10 cellular contexts compared by ENCODE assay signal in the genomic region with DNA sequence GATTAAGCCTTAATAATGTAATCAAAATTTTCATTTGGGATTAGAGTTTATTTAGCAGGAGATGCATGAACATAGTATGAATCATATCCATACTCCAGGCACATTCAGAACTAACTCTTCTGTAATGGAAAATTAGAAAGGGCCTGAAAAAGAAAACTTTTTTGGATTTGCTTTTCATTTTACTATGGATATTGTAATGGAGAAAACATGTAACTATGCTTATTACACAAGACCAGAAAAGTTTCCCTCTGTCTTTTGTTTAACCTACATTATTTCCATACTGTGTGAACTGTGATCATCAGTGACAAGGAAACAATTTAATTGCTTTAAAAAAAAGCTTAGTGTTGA. TPM values are rescaled to one million over a fixed set of nuclear protein-coding genes. Genes with fewer than 3 reads are reported as not detected.
DNase-seq lines count a peak whose midpoint lies in the region; ATAC-seq and TF ChIP-seq lines count a peak whose summit lies in the region.
"Had no signal": no experiment of that assay in that cellular context is flagged by ENCODE, and none has a peak within 500 bp of the region (broad histone marks: within the 10 kb centered on the region; RNA-seq: fewer than 3 reads in every experiment).

No MANE protein-coding gene starts in this region.

- H4K5ac ChIP-seq in mesendoderm (ENCODE audit: low read length): no peak overlapping the region

- peaks cover 19% of the 10 kb centered on the region; the same call in 1 of the 2 replicates for H3F3A ChIP-seq in PC-9 (ENCODE audit: insufficient read depth, low read depth)

- POLR2A ChIA-PET in Caco-2 (lab: Charles Lee) (interaction anchor here (1.0 kb wide), 1 partner anchor 21 kb away, joined by 3 read pairs; no protein-coding TSS in a partner anchor), PC-9 (lab: Charles Lee; ENCODE audit: unreplicated experiment) (interaction anchor here (0.6 kb wide), 2 partner anchors 14 to 211 kb away, joined by 3 to 4 read pairs; no protein-coding TSS in a partner anchor)

- peaks cover 9% of the 10 kb centered on the region for H3K79me1 ChIP-seq in mesendoderm (ENCODE audit: low read length)

- H3K4me2 ChIP-seq in PC-9: peak overlapping the region; percentile 43; the same call in 1 of the 2 replicates
- no peak overlapping the region for H3K4me2 ChIP-seq in mesendoderm (ENCODE audit: low read length)

- no peak overlapping the region for H3K18ac ChIP-seq in mesendoderm (ENCODE audit: low read length)

- H3K27ac Mint-ChIP-seq in Caco-2 (ENCODE audit: unreplicated experiment): peak overlapping the region; percentile 78
- peak overlapping the region; percentile 9 for H3K27ac Mint-ChIP-seq in endothelial cell (ENCODE audit: unreplicated experiment)

- TF ChIP-seq CTCF in Caco-2 (IDR thresholded peaks at IDR 0.05; ENCODE audit: insufficient read depth in 1 of 2, low read depth in 1 of 2, low read length in 1 of 2, severe bottlenecking in 1 of 2, unreplicated experiment in 1 of 2): no peak
- TF ChIP-seq CTCF in PC-9 (conservative IDR thresholded peaks at IDR 0.05): no peak
- no peak for TF ChIP-seq CTCF in endothelial cell (IDR thresholded peaks at IDR 0.05; ENCODE audit: unreplicated experiment)
- no peak for TF ChIP-seq CTCF in neutrophil (IDR thresholded peaks at IDR 0.05)
- TF ChIP-seq CTCF in adrenal gland (IDR thresholded peaks at IDR 0.05): no peak

- H3K4ac ChIP-seq in mesendoderm (ENCODE audit: low read depth, low read length): no peak overlapping the region

- no peaks in the 10 kb centered on the region for H3K9me3 Mint-ChIP-seq in Caco-2 (ENCODE audit: unreplicated experiment)
- H3K9me3 Mint-ChIP-seq in endothelial cell (ENCODE audit: unreplicated experiment): no peaks in the 10 kb centered on the region
- H3K9me3 Mint-ChIP-seq: brain had no signal

- H3K36me3 ChIP-seq in Caco-2 (ENCODE audit: control insufficient read depth, insufficient read depth, low read length) (peaks cover under 1% of the 10 kb centered on the region; the same call in 1 of the 2 replicates), PC-9 (ENCODE audit: low read depth) (peaks cover 18% of the 10 kb centered on the region; the same call in 1 of the 2 replicates), neutrophil (peaks cover 8% of the 10 kb centered on the region), adrenal gland (replicated peaks in 1 of 2) (no peaks in the 10 kb centered on the region), mesendoderm (ENCODE audit: control insufficient read depth, insufficient read depth, low read length) (no peaks in the 10 kb centered on the region)

- H3K27me3 Mint-ChIP-seq in Caco-2 (ENCODE audit: insufficient read depth, unreplicated experiment): no peaks in the 10 kb centered on the region
- H3K27me3 Mint-ChIP-seq in endothelial cell (ENCODE audit: unreplicated experiment): no peaks in the 10 kb centered on the region
- H3K27me3 Mint-ChIP-seq: brain had no signal

- H3K23ac ChIP-seq in mesendoderm (ENCODE audit: low read length): no peak overlapping the region

- CTCF ChIA-PET in Caco-2 (lab: Charles Lee): no interaction called here
- CTCF ChIA-PET in PC-9 (lab: Charles Lee): interaction anchor here (0.7 kb wide), 1 partner anchor 9 kb away, joined by 3 read pairs; no protein-coding TSS in a partner anchor

- no peak overlapping the region for H2BK5ac ChIP-seq in mesendoderm (ENCODE audit: low read length)

- H3K27ac ChIP-seq in PC-9 (peak overlapping the region; percentile 38), neutrophil (peak overlapping the region; percentile 30), adrenal gland (no peak overlapping the region), mesendoderm (ENCODE audit: low read depth, low read length) (no peak overlapping the region)

- H3K27me3 ChIP-seq in Caco-2 (replicated peaks; ENCODE audit: control insufficient read depth, insufficient read depth, low read length) (no peaks in the 10 kb centered on the region), PC-9 (ENCODE audit: insufficient read depth, low read depth) (no peaks in the 10 kb centered on the region), neutrophil (no peaks in the 10 kb centered on the region), adrenal gland (no peaks in the 10 kb centered on the region), mesendoderm (ENCODE audit: insufficient read depth, low read length, poor library complexity) (no peaks in the 10 kb centered on the region)

- H3K79me2 ChIP-seq in PC-9 (ENCODE audit: low read depth): peaks cover 84% of the 10 kb centered on the region
- H3K79me2 ChIP-seq in mesendoderm (ENCODE audit: control insufficient read depth, insufficient read depth, low read length): peaks cover 35% of the 10 kb centered on the region

- no peaks in the 10 kb centered on the region for H3K9me2 ChIP-seq in PC-9 (ENCODE audit: insufficient read depth)

- BruUV-seq in Caco-2 (replicated peaks; lab: Mats Ljungman, UMichigan) (no TSS peak), PC-9 (replicated peaks; lab: Mats Ljungman, UMichigan) (no TSS peak)

- H3K4me3 Mint-ChIP-seq in Caco-2 (ENCODE audit: unreplicated experiment): no peak overlapping the region
- no peak overlapping the region for H3K4me3 Mint-ChIP-seq in endothelial cell (ENCODE audit: unreplicated experiment)
- H3K4me3 Mint-ChIP-seq: brain had no signal

- DNase-seq in Caco-2: no peak
- DNase-seq in PC-9: no peak
- DNase-seq in endothelial cell (ENCODE audit: low spot score): no peak
- DNase-seq in adrenal gland: no peak
- no peak for DNase-seq in mesendoderm
- no peak for DNase-seq in occipital lobe (lab: John Stamatoyannopoulos, UW)
- DNase-seq: retina had no signal

- H2AK5ac ChIP-seq in mesendoderm (ENCODE audit: low read length): no peak overlapping the region

- intact Hi-C loops in Caco-2 (cut with micrococcal nuclease; ENCODE audit: unreplicated experiment) (no loop called here), PC-9 (cut with micrococcal nuclease; ENCODE audit: unreplicated experiment) (loop anchor here (2.0 kb wide), 2 partner anchors 14 to 22 kb away; a partner anchor contains a TSS), adrenal gland (cut with DNase I) (no loop called here)

- H3K9me3 ChIP-seq in Caco-2 (no peaks in the 10 kb centered on the region), PC-9 (ENCODE audit: insufficient read depth, low read depth) (peaks cover 4% of the 10 kb centered on the region; the same call in 1 of the 2 replicates), neutrophil (no peaks in the 10 kb centered on the region), adrenal gland (replicated peaks in 1 of 3) (no peaks in the 10 kb centered on the region)

- H2BK120ac ChIP-seq in mesendoderm (ENCODE audit: low read depth, low read length): no peak overlapping the region

- H3K9ac ChIP-seq in mesendoderm (ENCODE audit: low read length): no peak overlapping the region

- H4K8ac ChIP-seq in mesendoderm (ENCODE audit: low read depth, low read length): no peak overlapping the region

- H2BK15ac ChIP-seq in mesendoderm (replicated peaks; ENCODE audit: low read depth): no peak overlapping the region

- no peak for TF ChIP-seq POLR2A in adrenal gland (IDR thresholded peaks at IDR 0.05)

- H3K4me1 Mint-ChIP-seq in Caco-2 (ENCODE audit: low read depth, unreplicated experiment) (peaks cover 18% of the 10 kb centered on the region), endothelial cell (ENCODE audit: unreplicated experiment) (peaks cover 15% of the 10 kb centered on the region)

- H3K4me3 ChIP-seq in Caco-2 (ENCODE audit: low read depth, low read length) (no peak overlapping the region), PC-9 (no peak overlapping the region), neutrophil (ENCODE audit: low read depth in 1 of 2, low read length in 1 of 2) (no peak overlapping the region), adrenal gland (no peak overlapping the region), mesendoderm (ENCODE audit: low read length) (no peak overlapping the region)

- H3K36me3 Mint-ChIP-seq in Caco-2 (ENCODE audit: insufficient read depth, unreplicated experiment): peaks cover 21% of the 10 kb centered on the region
- no peaks in the 10 kb centered on the region for H3K36me3 Mint-ChIP-seq in endothelial cell (ENCODE audit: low read depth, unreplicated experiment)
- H3K36me3 Mint-ChIP-seq: brain had no signal

- H3K56ac ChIP-seq in mesendoderm (ENCODE audit: low read length): no peak overlapping the region

- no peak for ATAC-seq in HG03460 (IDR thresholded peaks at IDR 0.05; ENCODE audit: unreplicated experiment)

- no peak overlapping the region for H2AFZ ChIP-seq in PC-9

- H3K4me1 ChIP-seq in Caco-2 (peaks cover 5% of the 10 kb centered on the region; the same call in 1 of the 2 replicates), PC-9 (replicated peaks; ENCODE audit: insufficient read depth) (peaks cover 44% of the 10 kb centered on the region), neutrophil (ENCODE audit: control insufficient read depth in 1 of 2, insufficient read depth in 1 of 2, low read depth in 1 of 2, low read length in 1 of 2) (peaks cover 30 to 40% of the 10 kb centered on the region in 2 experiments), adrenal gland (replicated peaks in 1 of 2) (peaks cover 0 to 23% of the 10 kb centered on the region in 2 donors), mesendoderm (ENCODE audit: control insufficient read depth, low read depth, low read length) (peaks cover 8% of the 10 kb centered on the region)

- peaks cover 30% of the 10 kb centered on the region for H4K20me1 ChIP-seq in PC-9 (ENCODE audit: insufficient read depth)

RNA-seq across cellular contexts. Expression of a gene that starts 22.0 kb away (rescaled TPM):
- total RNA-seq in Caco-2 (2022): 190 and 207 TPM in 2 replicates
- 210 and 306 TPM in 2 replicates for total RNA-seq in PC-9 (2021)
- total RNA-seq in endothelial cell (ENCODE audit: unreplicated experiment): 63.4 TPM
- total RNA-seq in adrenal gland: 10 to 100 TPM in 7 of 8 donors, 1 to 10 TPM in 1; 8.7 to 21.8 (median 14.8) TPM
- polyA plus RNA-seq in adrenal gland: 10 to 100 TPM in 2 of 3 donors, 1 to 10 TPM in 1; 3.9 to 13.7 (median 10.7) TPM
- polyA plus RNA-seq in mesendoderm (2013, experiment 1 of 2): 85.9 TPM
- 89.4 TPM for polyA plus RNA-seq in mesendoderm (2013, experiment 2 of 2)
- total RNA-seq in occipital lobe: 13.4 TPM

Comparison
In these comparisons a context has a peak if more than half of its experiments do, and no peak if none do; other contexts are left out.
1. H3K27ac ChIP-seq: peak in PC-9 (single experiment) and neutrophil (single experiment); none in adrenal gland (0 of 5) and mesendoderm (single experiment).